18 cellular contexts compared by ENCODE assay signal in the genomic region with DNA sequence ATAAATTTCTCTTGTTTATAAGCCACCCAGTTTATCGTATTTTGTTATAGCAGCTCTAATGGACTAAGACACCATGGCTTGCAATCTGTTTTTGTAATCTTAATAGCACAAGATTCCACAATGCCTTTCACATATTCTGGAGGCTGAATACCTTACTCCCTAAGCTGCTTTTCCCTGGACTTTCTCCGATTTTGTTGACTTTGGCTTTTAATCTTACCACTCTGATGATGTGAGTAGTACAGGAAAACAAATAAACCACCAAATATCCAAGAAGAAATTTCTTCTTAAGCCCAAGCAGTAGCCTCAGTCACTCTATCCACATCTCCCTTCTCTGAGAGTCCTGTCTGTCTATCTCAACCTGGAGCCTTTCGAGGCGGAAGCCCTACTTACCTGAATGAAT.
DNase-seq lines count a peak whose midpoint lies in the region; ATAC-seq and TF ChIP-seq lines count a peak whose summit lies in the region.
"Had no signal": no experiment of that assay in that cellular context is flagged by ENCODE, and none has a peak within 500 bp of the region (broad histone marks: within the 10 kb centered on the region; RNA-seq: fewer than 3 reads in every experiment).

No MANE protein-coding gene starts in this region.

- H3K4me1 ChIP-seq in IMR-90 (ENCODE audit: control insufficient read depth, insufficient read depth, low read length) = peaks cover 6% of the 10 kb centered on the region
- peaks cover 3% of the 10 kb centered on the region for H3K4me1 ChIP-seq in smooth muscle cell (ENCODE audit: low read depth)
- no peaks in the 10 kb centered on the region for H3K4me1 ChIP-seq in tibial artery

- peak overlapping the region; percentile 91 for H2BK20ac ChIP-seq in IMR-90 (ENCODE audit: low read depth, low read length)

- H3K9ac ChIP-seq in IMR-90 (ENCODE audit: low read depth, low read length) = no peak overlapping the region
- H3K9ac ChIP-seq in smooth muscle cell (ENCODE audit: low read depth) = no peak overlapping the region
- H3K9ac ChIP-seq: BLaER1 treated with 17β-estradiol and CSF1 and Interleukin-3, amounts not matched to agents 10 nM and 100 nM had no signal

- peak overlapping the region; percentile 84 for H2BK120ac ChIP-seq in IMR-90 (ENCODE audit: low read depth, low read length)

- no peak for TF ChIP-seq CTCF in IMR-90 (conservative IDR thresholded peaks at IDR 0.05; ENCODE audit: low read depth, low read length)
- TF ChIP-seq CTCF in astrocyte of the spinal cord (IDR thresholded peaks at IDR 0.05; ENCODE audit: low read depth, low read length) = no peak
- TF ChIP-seq CTCF in fibroblast of the aortic adventitia (IDR thresholded peaks at IDR 0.05; ENCODE audit: insufficient read depth, low read length) = no peak
- TF ChIP-seq CTCF in smooth muscle cell (IDR thresholded peaks at IDR 0.05; ENCODE audit: borderline replicate concordance, insufficient read depth, poor library complexity, severe bottlenecking) = no peak
- TF ChIP-seq CTCF in tibial artery (IDR thresholded peaks at IDR 0.05) = no peak

- H3K14ac ChIP-seq in IMR-90 (replicated peaks; ENCODE audit: low read depth, low read length) = peak overlapping the region; percentile 34; the same call in 1 of the 2 replicates

- H4K8ac ChIP-seq in IMR-90 (ENCODE audit: low read depth in 2 of 2, low read length in 2 of 2) = peak overlapping the region; percentile 73 to 76

- TF ChIP-seq RAD21 in IMR-90 (IDR thresholded peaks at IDR 0.05; ENCODE audit: low read length) = no peak

- H2AFZ ChIP-seq in IMR-90 (replicated peaks; ENCODE audit: low read length, poor library complexity) (no peak overlapping the region), smooth muscle cell (ENCODE audit: low read depth) (peak overlapping the region; percentile 61)
- H2AFZ ChIP-seq: PC-9 had no signal

- no peak overlapping the region for H2AK9ac ChIP-seq in IMR-90 (replicated peaks; ENCODE audit: low read depth, low read length, poor library complexity)

- dilution Hi-C loops in IMR-90 (cut with HindIII; ENCODE audit: low sequenced_read_pairs, unreplicated experiment) = no loop called here

- in situ Hi-C loops in IMR-90 (cut with MboI; ENCODE audit: low sequenced_read_pairs) = no loop called here
- in situ Hi-C loops in astrocyte of the spinal cord (cut with HindIII; ENCODE audit: low sequenced_read_pairs) = no loop called here

- H4K91ac ChIP-seq in IMR-90 (ENCODE audit: insufficient read depth, low read depth, low read length) = peak overlapping the region; percentile 78

- ATAC-seq in IMR-90 (ENCODE audit: low read depth) (peak; percentile 44; the same call in 1 of the 2 replicates), HG03460 (IDR thresholded peaks at IDR 0.05; ENCODE audit: unreplicated experiment) (no peak)
- ATAC-seq: CD8-positive, alpha-beta T cell; K562 had no signal

- POLR2A ChIA-PET in IMR-90 (lab: Charles Lee; ENCODE audit: unreplicated experiment) = no interaction called here

- H3K18ac ChIP-seq in IMR-90 (ENCODE audit: low read depth, low read length) = peak overlapping the region; percentile 94

- no peaks in the 10 kb centered on the region for H3K27me3 ChIP-seq in IMR-90 (ENCODE audit: control insufficient read depth, insufficient read depth, low read length)
- H3K27me3 ChIP-seq in smooth muscle cell (ENCODE audit: low read depth) = no peaks in the 10 kb centered on the region
- H3K27me3 ChIP-seq in tibial artery = no peaks in the 10 kb centered on the region
- H3K27me3 ChIP-seq: BLaER1 treated with 17β-estradiol and CSF1 and Interleukin-3, amounts not matched to agents 10 nM and 100 nM had no signal

- no peak overlapping the region for H3K23ac ChIP-seq in IMR-90 (ENCODE audit: low read depth, low read length)

- peak; percentile 19 for DNase-seq in IMR-90
- DNase-seq in astrocyte of the spinal cord (ENCODE audit: low read depth, low spot score) = peak; percentile 30
- peak; percentile 25 for DNase-seq in fibroblast of the aortic adventitia (ENCODE audit: low read depth)
- no peak for DNase-seq in smooth muscle cell (lab: John Stamatoyannopoulos, UW; ENCODE audit: unreplicated experiment)
- DNase-seq in tibial artery = no peak
- DNase-seq in NCI-H69 (lab: John Stamatoyannopoulos, UW) = no peak
- DNase-seq: Calu3; CD8-positive, alpha-beta T cell; DMS53; MV-4-11; NCI-H187; NCI-H2227 treated with DMSO at 0.1 percent for 48 hours; NCI-H510A treated with DMSO at 0.1 percent for 48 hours; PC-9 had no signal

- H3K4me3 ChIP-seq in IMR-90 (ENCODE audit: insufficient read depth, low read depth, low read length) (no peak overlapping the region), astrocyte of the spinal cord (ENCODE audit: low read depth, low read length) (no peak overlapping the region), fibroblast of the aortic adventitia (ENCODE audit: low read depth, low read length) (no peak overlapping the region), smooth muscle cell (no peak overlapping the region), tibial artery (no peak overlapping the region)
- H3K4me3 ChIP-seq: BLaER1 treated with 17β-estradiol and CSF1 and Interleukin-3, amounts not matched to agents 10 nM and 100 nM; K562; PC-9 had no signal

- H3K79me1 ChIP-seq in IMR-90 (ENCODE audit: low read depth in 1 of 2, low read length in 2 of 2) = no peaks in the 10 kb centered on the region

- peak overlapping the region; percentile 88 for H3K4ac ChIP-seq in IMR-90 (ENCODE audit: low read depth, low read length)

- H2BK5ac ChIP-seq in IMR-90 (ENCODE audit: low read depth, low read length, poor library complexity, severe bottlenecking) = peak overlapping the region; percentile 73

- H3K36me3 ChIP-seq in IMR-90 (ENCODE audit: control insufficient read depth, insufficient read depth, low read length) = no peaks in the 10 kb centered on the region
- no peaks in the 10 kb centered on the region for H3K36me3 ChIP-seq in smooth muscle cell (ENCODE audit: low read depth)
- H3K36me3 ChIP-seq in tibial artery = no peaks in the 10 kb centered on the region
- H3K36me3 ChIP-seq: BLaER1 treated with 17β-estradiol and CSF1 and Interleukin-3, amounts not matched to agents 10 nM and 100 nM had no signal

- H3K56ac ChIP-seq in IMR-90 (ENCODE audit: extremely low read depth, insufficient read depth, low read length) = peak overlapping the region; percentile 78; the same call in 1 of the 2 replicates

- H2BK15ac ChIP-seq in IMR-90 (ENCODE audit: low read depth, low read length) = peak overlapping the region; percentile 62; the same call in 1 of the 3 replicates

- H3K9me3 ChIP-seq in IMR-90 (ENCODE audit: control insufficient read depth, insufficient read depth, low read length) (no peaks in the 10 kb centered on the region), smooth muscle cell (replicated peaks; ENCODE audit: low read depth) (no peaks in the 10 kb centered on the region), tibial artery (no peaks in the 10 kb centered on the region)
- H3K9me3 ChIP-seq: BLaER1 treated with 17β-estradiol and CSF1 and Interleukin-3, amounts not matched to agents 10 nM and 100 nM had no signal

- H3K9me1 ChIP-seq in IMR-90 (ENCODE audit: insufficient read depth, low read length) = 0 out of 2 replicates have a peak, but pooled peaks cover 2% of the 10 kb centered on the region

- BruUV-seq in IMR-90 (replicated peaks; lab: Mats Ljungman, UMichigan) = no TSS peak

- CTCF ChIA-PET in IMR-90 (lab: Yijun Ruan, JAX) = no interaction called here

- no peaks in the 10 kb centered on the region for H4K20me1 ChIP-seq in IMR-90 (ENCODE audit: insufficient read depth, low read length)
- no peaks in the 10 kb centered on the region for H4K20me1 ChIP-seq in smooth muscle cell (ENCODE audit: low read depth)
- H4K20me1 ChIP-seq: BLaER1 treated with 17β-estradiol and CSF1 and Interleukin-3, amounts not matched to agents 10 nM and 100 nM had no signal

- intact Hi-C loops in IMR-90 (cut with micrococcal nuclease) (loop anchor here (5.0 kb wide), 1 partner anchor 1307 kb away; a partner anchor contains a TSS), tibial artery (cut with DNase I; ENCODE audit: low total_unique reads) (no loop called here)

- peak overlapping the region; percentile 90 for H4K5ac ChIP-seq in IMR-90 (ENCODE audit: low read depth, low read length)

- peak overlapping the region; percentile 80; the same call in 1 of the 2 replicates for H2AK5ac ChIP-seq in IMR-90 (ENCODE audit: low read depth, low read length)

- no peaks in the 10 kb centered on the region for H3K79me2 ChIP-seq in smooth muscle cell (ENCODE audit: low read depth)

- H3K4me2 ChIP-seq in IMR-90 (ENCODE audit: low read depth, low read length) (no peak overlapping the region), smooth muscle cell (no peak overlapping the region)
- H3K4me2 ChIP-seq: BLaER1 treated with 17β-estradiol and CSF1 and Interleukin-3, amounts not matched to agents 10 nM and 100 nM; PC-9 had no signal

- H3K27ac ChIP-seq in IMR-90 (ENCODE audit: insufficient read depth, low read length) (peak overlapping the region; percentile 90; the same call in 1 of the 2 replicates), smooth muscle cell (ENCODE audit: low read depth) (peak overlapping the region; percentile 35), tibial artery (no peak overlapping the region)
- H3K27ac ChIP-seq: BLaER1 treated with 17β-estradiol and CSF1 and Interleukin-3, amounts not matched to agents 10 nM and 100 nM; PC-9; RWPE1 had no signal

- no CpG with 5 or more reads among the region's 4 CpGs for WGBS in IMR-90 (ENCODE audit: extremely low coverage in 2 of 2, insufficient read length in 1 of 2), 2 experiments
- 78% methylated on average over 4 of the region's 4 CpGs for WGBS in smooth muscle cell (ENCODE audit: low lambda C conversion rate)

- no peak for TF ChIP-seq POLR2A in IMR-90 (IDR thresholded peaks at IDR 0.05; ENCODE audit: low read depth, low read length)

- H3F3A ChIP-seq in smooth muscle cell (ENCODE audit: low read depth) = no peaks in the 10 kb centered on the region

TF ChIP-seq in IMR-90, 13 proteins besides CTCF, POLR2A, EP300 and RAD21 (continues in another document):
- no peak for TF ChIP-seq CEBPB (IDR thresholded peaks at IDR 0.05; ENCODE audit: low read depth, low read length)
- no peak for TF ChIP-seq FOS (IDR thresholded peaks at IDR 0.05; ENCODE audit: low read depth, low read length)
- no peak for TF ChIP-seq MXI1 (IDR thresholded peaks at IDR 0.05; ENCODE audit: borderline replicate concordance, low read depth, low read length)
- TF ChIP-seq RCOR1 (IDR thresholded peaks at IDR 0.05; ENCODE audit: insufficient replicate concordance, low read length) = no peak
- TF ChIP-seq MAFK (IDR thresholded peaks at IDR 0.05; ENCODE audit: low read depth, low read length) = no peak
- TF ChIP-seq, protein P1, sequence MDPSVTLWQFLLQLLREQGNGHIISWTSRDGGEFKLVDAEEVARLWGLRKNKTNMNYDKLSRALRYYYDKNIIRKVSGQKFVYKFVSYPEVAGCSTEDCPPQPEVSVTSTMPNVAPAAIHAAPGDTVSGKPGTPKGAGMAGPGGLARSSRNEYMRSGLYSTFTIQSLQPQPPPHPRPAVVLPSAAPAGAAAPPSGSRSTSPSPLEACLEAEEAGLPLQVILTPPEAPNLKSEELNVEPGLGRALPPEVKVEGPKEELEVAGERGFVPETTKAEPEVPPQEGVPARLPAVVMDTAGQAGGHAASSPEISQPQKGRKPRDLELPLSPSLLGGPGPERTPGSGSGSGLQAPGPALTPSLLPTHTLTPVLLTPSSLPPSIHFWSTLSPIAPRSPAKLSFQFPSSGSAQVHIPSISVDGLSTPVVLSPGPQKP (IDR thresholded peaks at IDR 0.05; ENCODE audit: borderline replicate concordance, low read depth, low read length) = no peak

Comparison
In these comparisons a context has a peak if more than half of its experiments do, and no peak if none do; other contexts are left out.
1. DNase-seq: peak in IMR-90 (single experiment), astrocyte of the spinal cord (single experiment) and fibroblast of the aortic adventitia (single experiment); none in smooth muscle cell (single experiment), tibial artery (0 of 2) and NCI-H69 (single experiment).
2. H3K27ac ChIP-seq: peak in IMR-90 (single experiment) and smooth muscle cell (single experiment); none in tibial artery (0 of 2).